ENCODE assay signal across 22 cellular contexts in the genomic region with DNA sequence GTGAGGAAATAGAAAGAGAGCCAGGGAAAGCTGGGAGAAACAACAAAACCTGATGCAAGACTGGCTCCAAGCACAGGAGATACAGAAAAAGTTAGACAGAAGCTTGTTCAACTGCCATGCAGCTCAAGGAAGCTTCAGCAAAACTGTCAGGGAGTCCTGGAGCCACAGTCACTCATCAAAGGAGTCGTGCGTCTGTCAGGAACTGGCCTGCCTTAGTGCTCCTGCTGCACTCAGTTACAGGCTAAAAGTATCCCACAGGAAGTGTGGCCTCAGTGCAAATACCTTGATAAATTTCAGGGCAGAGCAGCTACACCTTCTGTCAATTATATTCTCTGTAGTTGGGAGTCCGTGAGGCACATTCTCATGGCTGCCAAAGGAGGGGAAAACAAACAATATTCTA.
DNase-seq lines count a peak whose midpoint lies in the region; ATAC-seq, FAIRE-seq and TF ChIP-seq lines count a peak whose summit lies in the region.
"Had no signal": no experiment of that assay in that cellular context is flagged by ENCODE, and none has a peak within 500 bp of the region (broad histone marks: within the 10 kb centered on the region; RNA-seq: fewer than 3 reads in every experiment).

No MANE protein-coding gene starts in this region.

- H3K4me2 ChIP-seq in K562 (ENCODE audit: insufficient read depth, low read length) (peak overlapping the region; percentile 20), neuronal stem cell (ENCODE audit: insufficient read depth, low read length, poor library complexity, severe bottlenecking) (no peak overlapping the region)

- H3K27ac ChIP-seq in K562 (ENCODE audit: extremely low read depth, low read depth, low read length) (peak overlapping the region; percentile 48; the same call in 2 of the 3 replicates), left ventricle myocardium inferior (replicated peaks) (peak overlapping the region; percentile 10), neuronal stem cell (replicated peaks; ENCODE audit: low read length) (no peak overlapping the region), tibial artery (no peak overlapping the region), psoas muscle (no peak overlapping the region)
- H3K27ac ChIP-seq: brain microvascular endothelial cell had no signal

- H3K79me1 ChIP-seq in neuronal stem cell (ENCODE audit: low read depth, low read length), result no peaks in the 10 kb centered on the region

- H3K9me3 Mint-ChIP-seq in HFFc6, result no peaks in the 10 kb centered on the region
- H3K9me3 Mint-ChIP-seq: activated CD4-positive, alpha-beta T cell treated with anti-CD3 and anti-CD28 coated beads, Interleukin-2, amount 10 ng/mL, durations not matched to agents 24 days and 14 days had no signal

- no peak overlapping the region for H3K4me3 Mint-ChIP-seq in HFFc6
- H3K4me3 Mint-ChIP-seq: activated CD4-positive, alpha-beta T cell treated with anti-CD3 and anti-CD28 coated beads, Interleukin-2, amount 10 ng/mL, durations not matched to agents 24 days and 14 days; activated naive CD4-positive, alpha-beta T cell treated with anti-CD3 and anti-CD28 coated beads, Interleukin-2, amount 50 U/mL, for 24 hours; activated T-cell treated with anti-CD3 and anti-CD28 coated beads, Interleukin-2, amount 50 U/mL, for 24 hours had no signal

- no peak overlapping the region for H2BK15ac ChIP-seq in neuronal stem cell (ENCODE audit: low read length)

- no peaks in the 10 kb centered on the region for H4K20me1 ChIP-seq in K562 (replicated peaks; ENCODE audit: control insufficient read depth, insufficient read depth, low read length)

- H3K27me3 Mint-ChIP-seq in HFFc6 (ENCODE audit: insufficient read depth), result no peaks in the 10 kb centered on the region
- H3K27me3 Mint-ChIP-seq: activated CD4-positive, alpha-beta T cell treated with anti-CD3 and anti-CD28 coated beads, Interleukin-2, amount 10 ng/mL, durations not matched to agents 24 days and 14 days; activated naive CD4-positive, alpha-beta T cell treated with anti-CD3 and anti-CD28 coated beads, Interleukin-2, amount 50 U/mL, for 24 hours; activated T-cell treated with anti-CD3 and anti-CD28 coated beads, Interleukin-2, amount 50 U/mL, for 24 hours had no signal

- no peak overlapping the region for H2BK5ac ChIP-seq in neuronal stem cell (ENCODE audit: low read length)

- CTCF ChIA-PET in K562 (lab: Yijun Ruan, JAX; ENCODE audit: low intra/inter-chr PET ratio), result no interaction called here

- no peak overlapping the region for H2AK5ac ChIP-seq in neuronal stem cell (ENCODE audit: low read depth, low read length)

- H3K36me3 Mint-ChIP-seq in HFFc6 (ENCODE audit: low read depth), result no peaks in the 10 kb centered on the region
- H3K36me3 Mint-ChIP-seq: activated naive CD4-positive, alpha-beta T cell treated with anti-CD3 and anti-CD28 coated beads, Interleukin-2, amount 50 U/mL, for 24 hours had no signal

- no peak overlapping the region for H2BK12ac ChIP-seq in neuronal stem cell (ENCODE audit: low read length)

- H3K27me3 ChIP-seq in K562 (ENCODE audit: control insufficient read depth in 2 of 2, insufficient read depth in 2 of 2, low read length in 2 of 2), result no peaks in the 10 kb centered on the region
- no peaks in the 10 kb centered on the region for H3K27me3 ChIP-seq in left ventricle myocardium inferior (ENCODE audit: low read depth)
- no peaks in the 10 kb centered on the region for H3K27me3 ChIP-seq in neuronal stem cell (ENCODE audit: control insufficient read depth in 3 of 3, insufficient read depth in 3 of 3, low read depth in 1 of 3, low read length in 3 of 3)
- no peaks in the 10 kb centered on the region for H3K27me3 ChIP-seq in tibial artery
- no peaks in the 10 kb centered on the region for H3K27me3 ChIP-seq in psoas muscle (ENCODE audit: insufficient read depth in 3 of 3, low read length in 2 of 3)
- H3K27me3 ChIP-seq: BE2C, brain microvascular endothelial cell, sigmoid colon had no signal

- ATAC-seq in K562, result peak; percentile 88
- no peak for ATAC-seq in HG03571 (IDR thresholded peaks at IDR 0.05; ENCODE audit: unreplicated experiment)
- ATAC-seq in psoas muscle, result no peak

- WGBS in K562 (ENCODE audit: insufficient coverage, low coverage, missing lambda C conversion rate), result 17% methylated on average over 3 of the region's 3 CpGs
- WGBS in neuronal stem cell (ENCODE audit: extremely low coverage in 2 of 2, insufficient read length in 2 of 2, insufficient replicate concordance in 1 of 2), 2 donors, result no CpG with 5 or more reads among the region's 3 CpGs
- 27 to 45% (median 38%) methylated on average over 3 of the region's 3 CpGs for WGBS in psoas muscle, 3 donors

- H3K9ac ChIP-seq in K562 (ENCODE audit: insufficient read depth in 1 of 2, low read depth in 2 of 2, low read length in 2 of 2) (peak overlapping the region; percentile 18 to 46; a peak in 1 of 4 replicates), neuronal stem cell (ENCODE audit: low read depth, low read length, poor library complexity) (no peak overlapping the region)

- H2AFZ ChIP-seq in K562 (ENCODE audit: low read depth, low read length), result peak overlapping the region; percentile 93
- peak overlapping the region; percentile 61 for H2AFZ ChIP-seq in neuronal stem cell (ENCODE audit: low read length)

- no peaks in the 10 kb centered on the region for H3K9me3 ChIP-seq in K562 (replicated peaks; ENCODE audit: control insufficient read depth, insufficient read depth, low read depth, low read length)
- no peaks in the 10 kb centered on the region for H3K9me3 ChIP-seq in left ventricle myocardium inferior (replicated peaks)
- H3K9me3 ChIP-seq in neuronal stem cell (replicated peaks in 1 of 2; ENCODE audit: control insufficient read depth in 2 of 2, insufficient read depth in 1 of 2, low read depth in 1 of 2, low read length in 2 of 2), result no peaks in the 10 kb centered on the region
- H3K9me3 ChIP-seq in tibial artery, result no peaks in the 10 kb centered on the region
- no peaks in the 10 kb centered on the region for H3K9me3 ChIP-seq in psoas muscle
- H3K9me3 ChIP-seq: BE2C, sigmoid colon, thoracic aorta had no signal

- no peak overlapping the region for H3K4me3 ChIP-seq in K562
- no peak overlapping the region for H3K4me3 ChIP-seq in left ventricle myocardium inferior
- H3K4me3 ChIP-seq in neuronal stem cell (ENCODE audit: low read length in 2 of 2), result no peak overlapping the region
- no peak overlapping the region for H3K4me3 ChIP-seq in tibial artery
- H3K4me3 ChIP-seq in psoas muscle, result no peak overlapping the region
- H3K4me3 ChIP-seq: sigmoid colon, thoracic aorta had no signal

- no peak overlapping the region for H3K18ac ChIP-seq in neuronal stem cell (ENCODE audit: low read length)

- POLR2A ChIA-PET in K562 (lab: Yijun Ruan, JAX), result interaction anchor here (1.0 kb wide), 1 partner anchor 12 kb away, joined by 3 read pairs; no protein-coding TSS in a partner anchor

- no peak for TF ChIP-seq EP300 in K562 (IDR thresholded peaks at IDR 0.05; ENCODE audit: low read length)

- no peak for FAIRE-seq in K562 (lab: Jason Lieb, UNC)
- FAIRE-seq: GM12891 had no signal

- no peak overlapping the region for H3K14ac ChIP-seq in neuronal stem cell (ENCODE audit: low read length)

- H3K79me2 ChIP-seq in K562 (ENCODE audit: control insufficient read depth, insufficient read depth, low read length), result no peaks in the 10 kb centered on the region

- no peaks in the 10 kb centered on the region; a peak in 1 of 5 replicates for H3K4me1 ChIP-seq in K562 (replicated peaks in 1 of 2; ENCODE audit: control insufficient read depth in 2 of 2, insufficient read depth in 2 of 2, low read length in 2 of 2)
- H3K4me1 ChIP-seq in left ventricle myocardium inferior, result no peaks in the 10 kb centered on the region
- H3K4me1 ChIP-seq in neuronal stem cell (ENCODE audit: control insufficient read depth in 2 of 2, insufficient read depth in 1 of 2, low read depth in 1 of 2, low read length in 2 of 2), result peaks cover 0 to 4% of the 10 kb centered on the region in 2 donors
- H3K4me1 ChIP-seq in tibial artery, result peaks cover 0 to 11% (median 4%) of the 10 kb centered on the region in 4 donors
- H3K4me1 ChIP-seq in psoas muscle, result no peaks in the 10 kb centered on the region
- H3K4me1 ChIP-seq: BE2C had no signal

- H4K8ac ChIP-seq in neuronal stem cell (ENCODE audit: low read depth, low read length), result no peak overlapping the region

- H3K36me3 ChIP-seq in K562 (ENCODE audit: control insufficient read depth, insufficient read depth, low read length), result no peaks in the 10 kb centered on the region
- no peaks in the 10 kb centered on the region for H3K36me3 ChIP-seq in left ventricle myocardium inferior
- H3K36me3 ChIP-seq in neuronal stem cell (replicated peaks in 1 of 2; ENCODE audit: control insufficient read depth in 2 of 2, insufficient read depth in 2 of 2, low read length in 2 of 2), result no peaks in the 10 kb centered on the region
- H3K36me3 ChIP-seq in tibial artery, result no peaks in the 10 kb centered on the region
- H3K36me3 ChIP-seq in psoas muscle (ENCODE audit: insufficient read depth in 1 of 2, low read depth in 1 of 2), result no peaks in the 10 kb centered on the region
- H3K36me3 ChIP-seq: BE2C, brain microvascular endothelial cell, sigmoid colon, thoracic aorta had no signal

- H3K4ac ChIP-seq in neuronal stem cell (ENCODE audit: low read length), result no peak overlapping the region

- intact Hi-C loops in K562 (cut with micrococcal nuclease) (no loop called here), left ventricle myocardium inferior (cut with micrococcal nuclease) (no loop called here), tibial artery (cut with DNase I; ENCODE audit: low total_unique reads) (no loop called here), psoas muscle (cut with DNase I) (no loop called here)

- no TSS peak for BruUV-seq in K562 (replicated peaks; lab: Mats Ljungman, UMichigan)

- H3K9me1 ChIP-seq in K562 (ENCODE audit: control insufficient read depth, insufficient read depth, low read length), result no peaks in the 10 kb centered on the region

- no peak overlapping the region for H3K23ac ChIP-seq in neuronal stem cell (ENCODE audit: low read depth, low read length, poor library complexity)

- H3K4me1 Mint-ChIP-seq in HFFc6 (ENCODE audit: low read depth), result peaks cover 7% of the 10 kb centered on the region
- H3K4me1 Mint-ChIP-seq: activated CD4-positive, alpha-beta T cell treated with anti-CD3 and anti-CD28 coated beads, Interleukin-2, amount 10 ng/mL, durations not matched to agents 24 days and 14 days; activated naive CD4-positive, alpha-beta T cell treated with anti-CD3 and anti-CD28 coated beads, Interleukin-2, amount 50 U/mL, for 24 hours had no signal

- no peak for TF ChIP-seq RAD21 in K562 (CRISPR knock-in tag; conservative IDR thresholded peaks at IDR 0.05 in 1 of 2, IDR thresholded peaks at IDR 0.05 in 1 of 2)

- in situ Hi-C loops in K562 (cut with MboI), result no loop called here

- DNase-seq in HFFc6 (no peak), K562 (ENCODE audit: extremely low read depth in 1 of 4, low spot score in 3 of 4) (peak in 2 of 4 experiments; percentile 26 to 52), left ventricle myocardium inferior (peak; percentile 20), neuronal stem cell (ENCODE audit: low spot score) (no peak), tibial artery (no peak), psoas muscle (no peak)
- no peak for DNase-seq in activated T-cell treated with anti-CD3 and anti-CD28 coated beads, Interleukin-2, amount 50 U/mL, for 1 hour
- DNase-seq: activated CD4-positive, alpha-beta T cell treated with anti-CD3 and anti-CD28 coated beads, Interleukin-2, amount 10 ng/mL, durations not matched to agents 24 days and 14 days; activated T-cell treated with anti-CD3 and anti-CD28 coated beads, Interleukin-2, amount 50 U/mL, for 24 hours; BE2C; brain microvascular endothelial cell; GDM1; NCI-H1417 treated with DMSO at 0.1 percent for 48 hours; NCI-H345; nucleus accumbens; SIG-M5; sigmoid colon; stimulated activated CD4-positive, alpha-beta T cell treated with anti-CD3 and anti-CD28 coated beads, Interleukin-4, amount 100 ng/mL, for 1 hour had no signal

- no peak overlapping the region for H4K91ac ChIP-seq in neuronal stem cell (ENCODE audit: low read depth, low read length, poor library complexity)

- no peak overlapping the region for H2BK120ac ChIP-seq in neuronal stem cell (ENCODE audit: low read depth, low read length)

- TF ChIP-seq CTCF in HFFc6 (IDR thresholded peaks at IDR 0.05), result no peak
- no peak for TF ChIP-seq CTCF in K562 (IDR thresholded peaks at IDR 0.05 in 2 of 3, conservative IDR thresholded peaks at IDR 0.05 in 1 of 3; ENCODE audit: insufficient read depth in 2 of 3, low read depth in 1 of 3, low read length in 3 of 3)
- TF ChIP-seq CTCF in left ventricle myocardium inferior (IDR thresholded peaks at IDR 0.05; ENCODE audit: borderline replicate concordance), result no peak
- TF ChIP-seq CTCF in tibial artery (IDR thresholded peaks at IDR 0.05), result no peak
- no peak for TF ChIP-seq CTCF in psoas muscle (IDR thresholded peaks at IDR 0.05)

- TF ChIP-seq POLR2A in K562 (conservative IDR thresholded peaks at IDR 0.05), result no peak

- 0 out of 2 replicates have a peak overlapping the region, but pooled peaks have one; percentile 2 for H3K27ac Mint-ChIP-seq in HFFc6
- H3K27ac Mint-ChIP-seq: activated CD4-positive, alpha-beta T cell treated with anti-CD3 and anti-CD28 coated beads, Interleukin-2, amount 10 ng/mL, durations not matched to agents 24 days and 14 days; activated naive CD4-positive, alpha-beta T cell treated with anti-CD3 and anti-CD28 coated beads, Interleukin-2, amount 50 U/mL, for 24 hours; activated T-cell treated with anti-CD3 and anti-CD28 coated beads, Interleukin-2, amount 50 U/mL, for 24 hours had no signal

Comparison
In these comparisons a context has a peak if more than half of its experiments do, and no peak if none do; other contexts are left out.
1. H3K27ac ChIP-seq: peak in K562 (single experiment) and left ventricle myocardium inferior (single experiment); none in neuronal stem cell (single experiment), tibial artery (0 of 2) and psoas muscle (single experiment).